8 cellular contexts compared by ENCODE assay signal in the genomic region with DNA sequence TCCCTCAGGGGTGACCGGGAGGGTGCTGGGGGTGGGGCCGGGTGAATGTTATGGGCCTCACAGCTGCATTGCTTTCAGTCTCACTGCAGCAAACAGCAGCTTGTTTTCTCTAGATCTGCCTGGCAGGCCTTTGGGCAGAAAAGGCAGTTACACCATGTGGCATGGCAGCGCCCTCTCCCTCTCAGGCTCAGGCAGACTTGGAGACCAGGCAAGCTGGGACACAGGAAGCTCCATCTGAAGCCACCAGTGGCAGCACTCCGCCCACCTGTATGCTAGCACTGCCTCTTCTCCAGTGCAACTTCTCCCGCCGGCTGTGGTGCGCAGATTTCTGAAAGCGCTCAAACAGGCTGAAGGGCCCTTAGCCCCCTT.
A peak's percentile ranks its signal among the peaks of the same experiment; 100 is the strongest.
DNase-seq lines count a peak whose midpoint lies in the region; ATAC-seq and TF ChIP-seq lines count a peak whose summit lies in the region.

No MANE protein-coding gene starts in this region.

- dilution Hi-C loops in IMR-90 (cut with HindIII; ENCODE audit: low sequenced_read_pairs, unreplicated experiment), result no loop called here

- no peak overlapping the region for H2BK120ac ChIP-seq in IMR-90 (ENCODE audit: low read depth, low read length)

- no peak overlapping the region for H3K56ac ChIP-seq in IMR-90 (ENCODE audit: extremely low read depth, insufficient read depth, low read length)

- TF ChIP-seq POLR2A in IMR-90 (IDR thresholded peaks at IDR 0.05; ENCODE audit: low read depth, low read length), result no peak

- H3K9me3 Mint-ChIP-seq in brain, result peaks cover 0 to 2% (median 0%) of the 10 kb centered on the region in 5 experiments
- H3K9me3 Mint-ChIP-seq in stimulated activated memory B cell treated with anti-CD40 and anti-IgM and Interleukin-4, amounts not matched to agents 10 μg/mL and 1 μg/mL and 100 μg/mL, for 72 hours, result no peaks in the 10 kb centered on the region

- H3K27ac ChIP-seq in IMR-90 (ENCODE audit: insufficient read depth, low read length), result peak overlapping the region; percentile 35; the same call in 1 of the 2 replicates

- DNase-seq in IMR-90 (no peak), left lobe of liver (ENCODE audit: low spot score) (no peak), dermis blood vessel endothelial cell (no peak), H4 (ENCODE audit: low spot score) (no peak), SIG-M5 treated with dmso at 0.1 percent for 504 hours (lab: John Stamatoyannopoulos, UW; ENCODE audit: unreplicated experiment) (no peak)

- peaks cover 31% of the 10 kb centered on the region for H3K4me1 ChIP-seq in IMR-90 (ENCODE audit: control insufficient read depth, insufficient read depth, low read length)

- no TSS peak for BruUV-seq in IMR-90 (replicated peaks; lab: Mats Ljungman, UMichigan)

- H3K23ac ChIP-seq in IMR-90 (ENCODE audit: low read depth, low read length), result 0 out of 2 replicates have a peak overlapping the region, but pooled peaks have one; percentile 18

- H3K4me1 Mint-ChIP-seq in brain, result peaks cover 78% of the 10 kb centered on the region
- peaks cover 73% of the 10 kb centered on the region for H3K4me1 Mint-ChIP-seq in stimulated activated memory B cell treated with anti-CD40 and anti-IgM and Interleukin-4, amounts not matched to agents 10 μg/mL and 1 μg/mL and 100 μg/mL, for 72 hours

- no peak overlapping the region for H2AK9ac ChIP-seq in IMR-90 (replicated peaks; ENCODE audit: low read depth, low read length, poor library complexity)

- H4K20me1 ChIP-seq in IMR-90 (ENCODE audit: insufficient read depth, low read length), result peaks cover 99% of the 10 kb centered on the region

- H2AK5ac ChIP-seq in IMR-90 (ENCODE audit: low read depth, low read length), result peak overlapping the region; percentile 28; the same call in 1 of the 2 replicates

- peak overlapping the region; percentile 5; the same call in 1 of the 2 replicates for H3K4me2 ChIP-seq in IMR-90 (ENCODE audit: low read depth, low read length)

- intact Hi-C loops in IMR-90 (cut with micrococcal nuclease), result loop anchor here (1.0 to 10.0 kb wide), 3 partner anchors 10 to 104 kb away; no protein-coding TSS in a partner anchor

- H2BK5ac ChIP-seq in IMR-90 (ENCODE audit: low read depth, low read length, poor library complexity, severe bottlenecking), result no peak overlapping the region

- H3K18ac ChIP-seq in IMR-90 (ENCODE audit: low read depth, low read length), result no peak overlapping the region; the same call in 1 of the 2 replicates

- H3K27me3 ChIP-seq in IMR-90 (ENCODE audit: control insufficient read depth, insufficient read depth, low read length), result no peaks in the 10 kb centered on the region

- peak overlapping the region in 4 of 5 experiments; percentile 73 to 94 (median 87) for H3K27ac Mint-ChIP-seq in brain
- H3K27ac Mint-ChIP-seq in stimulated activated memory B cell treated with anti-CD40 and anti-IgM and Interleukin-4, amounts not matched to agents 10 μg/mL and 1 μg/mL and 100 μg/mL, for 72 hours, result peak overlapping the region; percentile 63

- TF ChIP-seq CTCF in IMR-90 (conservative IDR thresholded peaks at IDR 0.05; ENCODE audit: low read depth, low read length), result no peak
- no peak for TF ChIP-seq CTCF in brain (conservative IDR thresholded peaks at IDR 0.05)

- peak overlapping the region; percentile 13; the same call in 1 of the 2 replicates for H3K4ac ChIP-seq in IMR-90 (ENCODE audit: low read depth, low read length)

- H3K4me3 ChIP-seq in IMR-90 (ENCODE audit: insufficient read depth, low read depth, low read length), result no peak overlapping the region

- no peak overlapping the region for H3K9ac ChIP-seq in IMR-90 (ENCODE audit: low read depth, low read length)

- in situ Hi-C loops in IMR-90 (cut with MboI; ENCODE audit: low sequenced_read_pairs), result no loop called here

- H2AFZ ChIP-seq in IMR-90 (replicated peaks; ENCODE audit: low read length, poor library complexity), result no peak overlapping the region

- ATAC-seq in IMR-90 (ENCODE audit: low read depth) (peak; percentile 57), left lobe of liver (peak; percentile 66), HG03457 (IDR thresholded peaks at IDR 0.05; ENCODE audit: unreplicated experiment) (no peak)
- no peak for ATAC-seq in stimulated activated memory B cell treated with anti-CD40 and anti-IgM and Interleukin-4, amounts not matched to agents 10 μg/mL and 1 μg/mL and 100 μg/mL, for 72 hours

- H4K91ac ChIP-seq in IMR-90 (ENCODE audit: insufficient read depth, low read depth, low read length), result no peak overlapping the region

- H3K79me1 ChIP-seq in IMR-90 (ENCODE audit: low read depth in 1 of 2, low read length in 2 of 2), result peaks cover 54 to 98% of the 10 kb centered on the region in 2 experiments

- H3K36me3 ChIP-seq in IMR-90 (ENCODE audit: control insufficient read depth, insufficient read depth, low read length), result peaks cover 2% of the 10 kb centered on the region; the same call in 1 of the 2 replicates

- POLR2A ChIA-PET in IMR-90 (lab: Charles Lee; ENCODE audit: unreplicated experiment), result no interaction called here

- CTCF ChIA-PET in IMR-90 (lab: Yijun Ruan, JAX), result interaction anchor here (0.6 to 1.1 kb wide), 3 partner anchors 9 to 223 kb away, joined by 3 to 6 read pairs (median 6); no protein-coding TSS in a partner anchor

- no peak for TF ChIP-seq RAD21 in IMR-90 (IDR thresholded peaks at IDR 0.05; ENCODE audit: low read length)

- H3K9me1 ChIP-seq in IMR-90 (ENCODE audit: insufficient read depth, low read length), result peaks cover 64% of the 10 kb centered on the region

- H3K9me3 ChIP-seq in IMR-90 (ENCODE audit: control insufficient read depth, insufficient read depth, low read length), result no peaks in the 10 kb centered on the region

- H3K27me3 Mint-ChIP-seq in brain, result no peaks in the 10 kb centered on the region
- H3K27me3 Mint-ChIP-seq in stimulated activated memory B cell treated with anti-CD40 and anti-IgM and Interleukin-4, amounts not matched to agents 10 μg/mL and 1 μg/mL and 100 μg/mL, for 72 hours, result no peaks in the 10 kb centered on the region

- peak overlapping the region in 1 of 2 experiments; percentile 17; a peak in 1 of 4 replicates for H4K8ac ChIP-seq in IMR-90 (ENCODE audit: low read depth in 2 of 2, low read length in 2 of 2)

- H3K4me3 Mint-ChIP-seq in brain, result no peak overlapping the region
- H3K4me3 Mint-ChIP-seq in stimulated activated memory B cell treated with anti-CD40 and anti-IgM and Interleukin-4, amounts not matched to agents 10 μg/mL and 1 μg/mL and 100 μg/mL, for 72 hours, result no peak overlapping the region

- H3K14ac ChIP-seq in IMR-90 (replicated peaks; ENCODE audit: low read depth, low read length), result peak overlapping the region; percentile 36; the same call in 1 of the 2 replicates

- 41% methylated on average over 3 of the region's 8 CpGs; no CpG with 5 or more reads in 1 of the 2 experiments for WGBS in IMR-90 (ENCODE audit: extremely low coverage in 2 of 2, insufficient read length in 1 of 2), 2 experiments

- peaks cover 9% of the 10 kb centered on the region for H3K36me3 Mint-ChIP-seq in brain
- peaks cover 5% of the 10 kb centered on the region for H3K36me3 Mint-ChIP-seq in stimulated activated memory B cell treated with anti-CD40 and anti-IgM and Interleukin-4, amounts not matched to agents 10 μg/mL and 1 μg/mL and 100 μg/mL, for 72 hours

- H4K5ac ChIP-seq in IMR-90 (ENCODE audit: low read depth, low read length), result no peak overlapping the region

- no peak overlapping the region for H2BK15ac ChIP-seq in IMR-90 (ENCODE audit: low read depth, low read length)

- no peak overlapping the region for H2BK20ac ChIP-seq in IMR-90 (ENCODE audit: low read depth, low read length)

TF ChIP-seq in IMR-90, 13 proteins besides CTCF, POLR2A, EP300 and RAD21:
- no peak for TF ChIP-seq BHLHE40 (IDR thresholded peaks at IDR 0.05; ENCODE audit: low read depth, low read length)
- TF ChIP-seq SMC3 (IDR thresholded peaks at IDR 0.05; ENCODE audit: low read depth, low read length), result no peak
- no peak for TF ChIP-seq NFE2L2 (IDR thresholded peaks at IDR 0.05; ENCODE audit: low read depth, low read length)
- TF ChIP-seq MAFK (IDR thresholded peaks at IDR 0.05; ENCODE audit: low read depth, low read length), result no peak

Comparison
In these comparisons a context has a peak if more than half of its experiments do, and no peak if none do; other contexts are left out.
1. ATAC-seq: peak in IMR-90 (single experiment) and left lobe of liver (single experiment); none in stimulated activated memory B cell treated with anti-CD40 and anti-IgM and Interleukin-4, amounts not matched to agents 10 μg/mL and 1 μg/mL and 100 μg/mL, for 72 hours (single experiment) and HG03457 (single experiment).